32 cellular contexts compared by ENCODE assay signal in genomic region chr17:78515480-78515879, GRCh38.
"Had no signal": no experiment of that assay in that cellular context is flagged by ENCODE, and none has a peak within 500 bp of the region (broad histone marks: within the 10 kb centered on the region; RNA-seq: fewer than 3 reads in every experiment).

No MANE protein-coding gene starts in this region.

- H3K9me3 ChIP-seq: esophagus squamous epithelium had no signal

- H3K9me3 Mint-ChIP-seq: activated CD4-positive, alpha-beta memory T cell treated with anti-CD3 and anti-CD28 coated beads for 36 hours; activated CD4-positive, alpha-beta T cell treated with anti-CD3 and anti-CD28 coated beads, Interleukin-2, amount 10 ng/mL, durations not matched to agents 24 days and 14 days; activated naive CD4-positive, alpha-beta T cell treated with anti-CD3 and anti-CD28 coated beads, Interleukin-2, amount 10 ng/mL, durations not matched to agents 7 days and 5 days; activated naive CD4-positive, alpha-beta T cell treated with anti-CD3 and anti-CD28 coated beads, Interleukin-2, amount 50 U/mL, for 72 hours; activated naive CD8-positive, alpha-beta T cell treated with anti-CD3 and anti-CD28 coated beads, Interleukin-2, amount 10 ng/mL, durations not matched to agents 7 days and 5 days; activated T-cell treated with anti-CD3 and anti-CD28 coated beads, Interleukin-2, amount 50 U/mL, for 24 hours; activated T-cell treated with anti-CD3 and anti-CD28 coated beads, Interleukin-2, amount 50 U/mL, for 72 hours; effector memory CD8-positive, alpha-beta T cell had no signal

- H3K27ac ChIP-seq: brain microvascular endothelial cell, epithelial cell of prostate, esophagus squamous epithelium, gastroesophageal sphincter had no signal

- H3K27me3 Mint-ChIP-seq: activated CD4-positive, alpha-beta memory T cell treated with anti-CD3 and anti-CD28 coated beads for 36 hours; activated CD4-positive, alpha-beta T cell treated with anti-CD3 and anti-CD28 coated beads for 36 hours; activated T-cell treated with anti-CD3 and anti-CD28 coated beads, Interleukin-2, amount 50 U/mL, for 24 hours; T-helper 17 cell had no signal

- H3K27me3 ChIP-seq: brain microvascular endothelial cell, esophagus squamous epithelium, gastroesophageal sphincter had no signal

- H3K4me1 Mint-ChIP-seq: activated CD4-positive, alpha-beta T cell treated with anti-CD3 and anti-CD28 coated beads for 36 hours; activated CD4-positive, alpha-beta T cell treated with anti-CD3 and anti-CD28 coated beads, Interleukin-2, amount 10 ng/mL, durations not matched to agents 24 days and 14 days; activated CD8-positive, alpha-beta memory T cell treated with anti-CD3 and anti-CD28 coated beads, Interleukin-2, amount 10 ng/mL, durations not matched to agents 7 days and 5 days; activated naive CD4-positive, alpha-beta T cell treated with anti-CD3 and anti-CD28 coated beads, Interleukin-2, amount 10 ng/mL, durations not matched to agents 7 days and 5 days; activated naive CD8-positive, alpha-beta T cell treated with anti-CD3 and anti-CD28 coated beads, Interleukin-2, amount 10 ng/mL, durations not matched to agents 7 days and 5 days; T-helper 17 cell had no signal

- H3K36me3 Mint-ChIP-seq: activated CD4-positive, alpha-beta memory T cell treated with anti-CD3 and anti-CD28 coated beads for 36 hours; activated CD8-positive, alpha-beta memory T cell treated with anti-CD3 and anti-CD28 coated beads, Interleukin-2, amount 10 ng/mL, durations not matched to agents 7 days and 5 days; activated naive CD4-positive, alpha-beta T cell treated with anti-CD3 and anti-CD28 coated beads, Interleukin-2, amount 10 ng/mL, durations not matched to agents 7 days and 5 days; activated naive CD4-positive, alpha-beta T cell treated with anti-CD3 and anti-CD28 coated beads, Interleukin-2, amount 50 U/mL, for 72 hours; activated naive CD8-positive, alpha-beta T cell treated with anti-CD3 and anti-CD28 coated beads, Interleukin-2, amount 10 ng/mL, durations not matched to agents 7 days and 5 days had no signal

- H3K4me1 ChIP-seq: gastroesophageal sphincter had no signal

- ATAC-seq: activated CD4-positive, alpha-beta T cell treated with anti-CD3 and anti-CD28 coated beads for 36 hours; activated CD8-positive, alpha-beta memory T cell treated with anti-CD3 and anti-CD28 coated beads, Interleukin-2, amount 10 ng/mL, durations not matched to agents 7 days and 5 days; activated CD8-positive, alpha-beta T cell treated with anti-CD3 and anti-CD28 coated beads, Interleukin-2, amount 10 ng/mL, durations not matched to agents 7 days and 5 days; activated naive CD4-positive, alpha-beta T cell treated with anti-CD3 and anti-CD28 coated beads, Interleukin-2, amount 50 U/mL, for 72 hours; activated T-cell treated with anti-CD3 and anti-CD28 coated beads, Interleukin-2, amount 50 U/mL, for 72 hours; effector memory CD8-positive, alpha-beta T cell; gastroesophageal sphincter; T-helper 17 cell had no signal

- H3K4me3 ChIP-seq: esophagus squamous epithelium, gastroesophageal sphincter had no signal

- H3K4me3 Mint-ChIP-seq: activated CD4-positive, alpha-beta memory T cell treated with anti-CD3 and anti-CD28 coated beads for 36 hours; activated CD4-positive, alpha-beta T cell treated with anti-CD3 and anti-CD28 coated beads for 36 hours; activated CD4-positive, alpha-beta T cell treated with anti-CD3 and anti-CD28 coated beads, Interleukin-2, amount 10 ng/mL, durations not matched to agents 24 days and 14 days; activated CD8-positive, alpha-beta memory T cell treated with anti-CD3 and anti-CD28 coated beads, Interleukin-2, amount 10 ng/mL, durations not matched to agents 7 days and 5 days; activated CD8-positive, alpha-beta T cell treated with anti-CD3 and anti-CD28 coated beads, Interleukin-2, amount 10 ng/mL, durations not matched to agents 7 days and 5 days; activated naive CD4-positive, alpha-beta T cell treated with anti-CD3 and anti-CD28 coated beads, Interleukin-2, amount 10 ng/mL, durations not matched to agents 7 days and 5 days; activated naive CD8-positive, alpha-beta T cell treated with anti-CD3 and anti-CD28 coated beads, Interleukin-2, amount 10 ng/mL, durations not matched to agents 7 days and 5 days; activated T-cell treated with anti-CD3 and anti-CD28 coated beads, Interleukin-2, amount 50 U/mL, for 24 hours; activated T-cell treated with anti-CD3 and anti-CD28 coated beads, Interleukin-2, amount 50 U/mL, for 72 hours; effector memory CD8-positive, alpha-beta T cell; T-helper 17 cell had no signal

- H3K36me3 ChIP-seq: brain microvascular endothelial cell, esophagus squamous epithelium, gastroesophageal sphincter had no signal

- DNase-seq: activated CD4-positive, alpha-beta memory T cell treated with anti-CD3 and anti-CD28 coated beads for 36 hours; activated CD4-positive, alpha-beta T cell treated with anti-CD3 and anti-CD28 coated beads for 36 hours; activated CD4-positive, alpha-beta T cell treated with anti-CD3 and anti-CD28 coated beads, Interleukin-2, amount 10 ng/mL, durations not matched to agents 24 days and 14 days; activated CD4-positive, CD25-positive, alpha-beta regulatory T cell; activated CD4-positive, CD25-positive, alpha-beta regulatory T cell treated with anti-CD3 and anti-CD28 coated beads, Interleukin-2, amount 50 U/mL, for 72 hours; activated CD8-positive, alpha-beta memory T cell treated with anti-CD3 and anti-CD28 coated beads, Interleukin-2, amount 10 ng/mL, durations not matched to agents 7 days and 5 days; activated CD8-positive, alpha-beta memory T cell treated with anti-CD3 and anti-CD28 coated beads, Interleukin-2, amount 50 U/mL, for 4 hours; activated CD8-positive, alpha-beta T cell treated with anti-CD3 and anti-CD28 coated beads, Interleukin-2, amount 10 ng/mL, durations not matched to agents 7 days and 5 days; activated gamma-delta T cell; activated naive CD4-positive, alpha-beta T cell; activated naive CD4-positive, alpha-beta T cell treated with anti-CD3 and anti-CD28 coated beads, Interleukin-2, amount 10 ng/mL, durations not matched to agents 7 days and 5 days; activated naive CD8-positive, alpha-beta T cell treated with anti-CD3 and anti-CD28 coated beads, Interleukin-2, amount 10 ng/mL, durations not matched to agents 7 days and 5 days; activated T-cell treated with anti-CD3 and anti-CD28 coated beads, Interleukin-2, amount 50 U/mL, for 24 hours; activated T-cell treated with anti-CD3 and anti-CD28 coated beads, Interleukin-2, amount 50 U/mL, for 72 hours; brain microvascular endothelial cell; caudate nucleus; cortex of kidney; dermis blood vessel endothelial cell; effector CD4-positive, alpha-beta T cell; effector memory CD8-positive, alpha-beta T cell; esophagus squamous epithelium; foreskin melanocyte; T-helper 1 cell; T-helper 17 cell had no signal

- H3K27ac Mint-ChIP-seq: activated CD4-positive, alpha-beta memory T cell treated with anti-CD3 and anti-CD28 coated beads for 36 hours; activated CD4-positive, alpha-beta T cell treated with anti-CD3 and anti-CD28 coated beads for 36 hours; activated CD4-positive, alpha-beta T cell treated with anti-CD3 and anti-CD28 coated beads, Interleukin-2, amount 10 ng/mL, durations not matched to agents 24 days and 14 days; activated CD8-positive, alpha-beta memory T cell treated with anti-CD3 and anti-CD28 coated beads, Interleukin-2, amount 10 ng/mL, durations not matched to agents 7 days and 5 days; activated CD8-positive, alpha-beta T cell treated with anti-CD3 and anti-CD28 coated beads, Interleukin-2, amount 10 ng/mL, durations not matched to agents 7 days and 5 days; activated naive CD4-positive, alpha-beta T cell treated with anti-CD3 and anti-CD28 coated beads, Interleukin-2, amount 10 ng/mL, durations not matched to agents 7 days and 5 days; activated naive CD4-positive, alpha-beta T cell treated with anti-CD3 and anti-CD28 coated beads, Interleukin-2, amount 50 U/mL, for 72 hours; activated naive CD8-positive, alpha-beta T cell treated with anti-CD3 and anti-CD28 coated beads, Interleukin-2, amount 10 ng/mL, durations not matched to agents 7 days and 5 days; activated T-cell treated with anti-CD3 and anti-CD28 coated beads, Interleukin-2, amount 50 U/mL, for 24 hours; activated T-cell treated with anti-CD3 and anti-CD28 coated beads, Interleukin-2, amount 50 U/mL, for 72 hours; effector memory CD8-positive, alpha-beta T cell; T-helper 17 cell had no signal

- FAIRE-seq: astrocyte, bronchial epithelial cell, colon, endometrium, endothelial cell of umbilical vein had no signal
